8 cellular contexts compared by ENCODE assay signal in the genomic region with DNA sequence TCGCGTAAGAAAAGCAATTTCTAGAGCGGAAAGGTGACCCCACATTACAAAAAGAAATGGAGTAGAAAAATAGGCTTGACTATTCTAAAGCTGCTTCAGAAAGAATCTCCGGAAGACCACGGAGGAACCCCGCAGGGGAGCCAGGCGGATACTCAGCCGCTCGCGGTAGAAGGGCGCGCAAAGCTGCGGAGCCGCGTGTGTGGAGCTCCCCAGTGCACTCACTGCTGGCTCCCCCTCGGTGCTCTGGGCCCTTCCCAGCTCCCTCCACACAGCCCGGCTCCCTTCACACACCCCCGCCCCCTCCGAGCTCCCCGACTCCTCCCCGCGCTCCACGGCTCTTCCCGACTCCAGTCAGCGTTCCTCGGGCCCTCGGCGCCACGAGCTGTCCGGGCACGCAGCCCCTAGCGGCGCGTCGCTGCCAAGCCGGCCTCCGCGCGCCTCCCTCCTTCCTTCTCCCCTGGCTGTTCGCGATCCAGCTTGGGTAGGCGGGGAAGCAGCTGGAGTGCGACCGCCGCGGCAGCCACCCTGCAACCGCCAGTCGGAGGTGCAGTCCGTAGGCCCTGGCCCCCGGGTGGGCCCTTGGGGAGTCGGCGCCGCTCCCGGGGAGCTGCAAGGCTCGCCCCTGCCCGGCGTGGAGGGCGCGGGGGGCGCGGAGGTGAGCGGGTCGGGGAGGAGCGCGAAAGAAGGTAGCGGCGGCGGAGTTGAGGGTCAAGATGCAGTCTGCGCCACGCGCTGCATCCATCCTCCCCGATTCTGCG. TPM values are rescaled to one million over a fixed set of nuclear protein-coding genes. Genes with fewer than 3 reads are reported as not detected.
DNase-seq lines count a peak whose midpoint lies in the region; ATAC-seq and TF ChIP-seq lines count a peak whose summit lies in the region.

TSS of gene STEAP2 (plus strand) at position 350 of the 758 bp plus-strand sequence. CDS start 13,343 bp downstream, outside the sequence.

- peak; percentile 43 for TF ChIP-seq CTCF in CD14-positive monocyte (IDR thresholded peaks at IDR 0.05)

- intact Hi-C loops in CD14-positive monocyte (cut with micrococcal nuclease), result no loop called here
- intact Hi-C loops in head of caudate nucleus (cut with DNase I), result no loop called here

- no peak within 1 kb of the TSS for H3K27ac Mint-ChIP-seq in CD14-positive monocyte
- no peak within 1 kb of the TSS for H3K27ac Mint-ChIP-seq in activated naive CD8-positive, alpha-beta T cell treated with anti-CD3 and anti-CD28 coated beads, Interleukin-2, amount 10 ng/mL, durations not matched to agents 7 days and 5 days

- DNase-seq in CD14-positive monocyte (ENCODE audit: low spot score) (peak; percentile 45), NCI-H460 (ENCODE audit: extremely low read depth, low read depth) (peak; percentile 62), head of caudate nucleus (peak; percentile 57 to 96 (median 86)), occipital lobe (lab: John Stamatoyannopoulos, UW) (peak; percentile 89), ureter (ENCODE audit: low spot score) (peak; percentile 95)
- DNase-seq in activated naive CD8-positive, alpha-beta T cell treated with anti-CD3 and anti-CD28 coated beads, Interleukin-2, amount 10 ng/mL, durations not matched to agents 7 days and 5 days, result peak; percentile 51

- peaks cover 9 to 27% (median 22%) of the 10 kb centered on the region in 3 donors for H3K27me3 Mint-ChIP-seq in CD14-positive monocyte (ENCODE audit: low read depth in 3 of 3)
- peaks cover 39% of the 10 kb centered on the region for H3K27me3 Mint-ChIP-seq in activated naive CD8-positive, alpha-beta T cell treated with anti-CD3 and anti-CD28 coated beads, Interleukin-2, amount 10 ng/mL, durations not matched to agents 7 days and 5 days

- peaks cover 11% of the 10 kb centered on the region for H3K4me1 Mint-ChIP-seq in CD14-positive monocyte
- peaks cover 2% of the 10 kb centered on the region for H3K4me1 Mint-ChIP-seq in activated naive CD8-positive, alpha-beta T cell treated with anti-CD3 and anti-CD28 coated beads, Interleukin-2, amount 10 ng/mL, durations not matched to agents 7 days and 5 days

- H3K36me3 Mint-ChIP-seq in CD14-positive monocyte, result no peaks in the 10 kb centered on the region
- no peaks in the 10 kb centered on the region for H3K36me3 Mint-ChIP-seq in activated naive CD8-positive, alpha-beta T cell treated with anti-CD3 and anti-CD28 coated beads, Interleukin-2, amount 10 ng/mL, durations not matched to agents 7 days and 5 days

- POLR2A ChIA-PET in activated naive CD8-positive, alpha-beta T cell treated with anti-CD3 and anti-CD28 coated beads, Interleukin-2, amount 10 ng/mL, durations not matched to agents 7 days and 5 days (lab: Charles Lee), result interaction anchor here (0.6 kb wide), 2 partner anchors 13 to 29 kb away, joined by 3 read pairs; no protein-coding TSS in a partner anchor

- peak; percentile 86 for ATAC-seq in GM19025 (IDR thresholded peaks at IDR 0.05; ENCODE audit: low read depth, unreplicated experiment)
- ATAC-seq in HG03135 (IDR thresholded peaks at IDR 0.05; ENCODE audit: unreplicated experiment), result peak; percentile 90
- peak; percentile 86 for ATAC-seq in activated naive CD8-positive, alpha-beta T cell treated with anti-CD3 and anti-CD28 coated beads, Interleukin-2, amount 10 ng/mL, durations not matched to agents 7 days and 5 days (ENCODE audit: low read depth)

- peaks cover 0 to 8% (median 0%) of the 10 kb centered on the region in 7 donors for H3K9me3 Mint-ChIP-seq in CD14-positive monocyte
- no peaks in the 10 kb centered on the region for H3K9me3 Mint-ChIP-seq in activated naive CD8-positive, alpha-beta T cell treated with anti-CD3 and anti-CD28 coated beads, Interleukin-2, amount 10 ng/mL, durations not matched to agents 7 days and 5 days

- peak within 1 kb of the TSS; percentile 50 to 81 for H3K4me3 Mint-ChIP-seq in CD14-positive monocyte
- H3K4me3 Mint-ChIP-seq in activated naive CD8-positive, alpha-beta T cell treated with anti-CD3 and anti-CD28 coated beads, Interleukin-2, amount 10 ng/mL, durations not matched to agents 7 days and 5 days, result peak within 1 kb of the TSS; percentile 48

RNA-seq across cellular contexts. Expression of gene STEAP2, which starts in this region (rescaled TPM):
- polyA plus RNA-seq in CD14-positive monocyte, result not detected
- total RNA-seq in NCI-H460 (2014; rRNA removed; shearing (Covaris generic)), result 2.1 and 2.2 TPM in 2 replicates
- polyA plus RNA-seq in NCI-H460 (2014; cell fraction: nucleus; rRNA removed), result 0.72 and 2.3 TPM in 2 replicates
- total RNA-seq in activated naive CD8-positive, alpha-beta T cell treated with anti-CD3 and anti-CD28 coated beads, Interleukin-2, amount 10 ng/mL, durations not matched to agents 7 days and 5 days, result not detected
- total RNA-seq in occipital lobe, result 2.3 TPM
- total RNA-seq in ureter, result 47.1 TPM

Comparison
In these comparisons a context has a peak if more than half of its experiments do, and no peak if none do; other contexts are left out.
1. Peak in every context shown above with its lines: DNase-seq and ATAC-seq.
2. RNA of gene STEAP2 (total RNA-seq): 47.1 TPM in ureter (single experiment); 2.3 TPM in occipital lobe (single experiment), 2.1 to 2.2 TPM in NCI-H460 and not detected in activated naive CD8-positive, alpha-beta T cell treated with anti-CD3 and anti-CD28 coated beads, Interleukin-2, amount 10 ng/mL, durations not matched to agents 7 days and 5 days; every median in the first group is over 10 times any median in the second.
3. Peak in DNase-seq in CD14-positive monocyte; RNA of the gene not detected or under 1 TPM.
4. Peak in DNase-seq and ATAC-seq in activated naive CD8-positive, alpha-beta T cell treated with anti-CD3 and anti-CD28 coated beads, Interleukin-2, amount 10 ng/mL, durations not matched to agents 7 days and 5 days; RNA of the gene not detected or under 1 TPM.
5. DNase-seq: peak in every context shown above with its lines; median percentile 95 in ureter; 89 in occipital lobe; 86 in head of caudate nucleus; 62 in NCI-H460; 51 in activated naive CD8-positive, alpha-beta T cell treated with anti-CD3 and anti-CD28 coated beads, Interleukin-2, amount 10 ng/mL, durations not matched to agents 7 days and 5 days; 45 in CD14-positive monocyte.